In genomic region chr2:194867328-194867727, GRCh38 we compare ENCODE assay signal across 8 cellular contexts.
DNase-seq lines count a peak whose midpoint lies in the region; FAIRE-seq and TF ChIP-seq lines count a peak whose summit lies in the region.

No MANE protein-coding gene starts in this region.

- peaks cover 5% of the 10 kb centered on the region for H3K27me3 Mint-ChIP-seq in endodermal cell (ENCODE audit: insufficient read depth)

- H3K4me1 Mint-ChIP-seq in endodermal cell: peaks cover 9% of the 10 kb centered on the region

- WGBS in endodermal cell (ENCODE audit: insufficient coverage in 1 of 2, insufficient read length in 1 of 2), 2 experiments: 78% methylated on average over 1 of the region's 1 CpG; no CpG with 5 or more reads in 1 of the 2 experiments

- no peaks in the 10 kb centered on the region for H3K36me3 ChIP-seq in endodermal cell (ENCODE audit: control insufficient read depth, insufficient read depth, low read length)

- H3K9me3 Mint-ChIP-seq in endodermal cell: no peaks in the 10 kb centered on the region

- H3K27me3 ChIP-seq in endodermal cell (ENCODE audit: control insufficient read depth, insufficient read depth, low read length, poor library complexity, severe bottlenecking): peaks cover 7% of the 10 kb centered on the region

- no peak overlapping the region for H3K27ac ChIP-seq in endodermal cell (ENCODE audit: low read depth, low read length)

- no peaks in the 10 kb centered on the region for H3K4me1 ChIP-seq in endodermal cell (ENCODE audit: control insufficient read depth, insufficient read depth, low read length)

- peak; percentile 86 for TF ChIP-seq CTCF in endodermal cell (conservative IDR thresholded peaks at IDR 0.05)

- H3K9ac ChIP-seq in endodermal cell (ENCODE audit: extremely low read depth, low read length, poor library complexity, severe bottlenecking): no peak overlapping the region

- H3K9me3 ChIP-seq in endodermal cell (ENCODE audit: control insufficient read depth, low read length): no peaks in the 10 kb centered on the region

- no peak overlapping the region for H3K4me3 ChIP-seq in endodermal cell (ENCODE audit: low read length)

- no peak overlapping the region for H3K27ac Mint-ChIP-seq in endodermal cell

- FAIRE-seq in GM19239 (lab: Jason Lieb, UNC): no peak

- DNase-seq in DMS153 (lab: John Stamatoyannopoulos, UW): peak; percentile 25
- DNase-seq in HCEC 1CT: peak; percentile 3
- peak; percentile 58 for DNase-seq in NCI-H2227 treated with DMSO at 0.1 percent for 48 hours (lab: John Stamatoyannopoulos, UW)
- DNase-seq in endodermal cell: no peak
- DNase-seq in HuH-7 (ENCODE audit: low spot score): no peak
- no peak for DNase-seq in GF-D8 (lab: John Stamatoyannopoulos, UW)
- no peak for DNase-seq in GM19239 (ENCODE audit: insufficient read length, low spot score)
- no peak for DNase-seq in cortex of kidney (lab: John Stamatoyannopoulos, UW)

- H3K36me3 Mint-ChIP-seq in endodermal cell (ENCODE audit: low read depth): no peaks in the 10 kb centered on the region

- no peak overlapping the region for H3K4me3 Mint-ChIP-seq in endodermal cell

Comparison
In these comparisons a context has a peak if more than half of its experiments do, and no peak if none do; other contexts are left out.
1. DNase-seq: peak in DMS153 (single experiment), HCEC 1CT (single experiment) and NCI-H2227 treated with DMSO at 0.1 percent for 48 hours (single experiment); none in endodermal cell (single experiment), HuH-7 (single experiment), GF-D8 (single experiment), GM19239 (single experiment) and cortex of kidney (single experiment).